Comparison of ENCODE assay signal across 24 cellular contexts in genomic region chrX:30388325-30388724, GRCh38.
"Had no signal": no experiment of that assay in that cellular context is flagged by ENCODE, and none has a peak within 500 bp of the region (broad histone marks: within the 10 kb centered on the region; RNA-seq: fewer than 3 reads in every experiment).

No MANE protein-coding gene starts in this region.

- H3K27ac ChIP-seq: coronary artery, dorsolateral prefrontal cortex, esophagus squamous epithelium, gastrocnemius medialis, heart right ventricle, left lung, lower lobe of right lung had no signal

- H3K9me3 ChIP-seq: esophagus squamous epithelium, gastrocnemius medialis, heart right ventricle, left lung, lower lobe of right lung, mucosa of descending colon had no signal

- DNase-seq: dermis blood vessel endothelial cell; dorsolateral prefrontal cortex; effector CD4-positive, alpha-beta T cell; effector memory CD4-positive, alpha-beta T cell; esophagus squamous epithelium; foreskin fibroblast; foreskin melanocyte; gastrocnemius medialis; glutamatergic neuron; head of caudate nucleus; heart right ventricle; hippocampal formation; left cardiac atrium; left lung; left ventricle myocardium superior; lower lobe of right lung; mesenchymal stem cell; mucosa of descending colon; naive B cell; naive thymus-derived CD8-positive, alpha-beta T cell had no signal

- ATAC-seq: esophagus mucosa; gastrocnemius medialis; heart right ventricle; left cardiac atrium; left lung; left ventricle myocardium superior; lower lobe of right lung; mucosa of descending colon; naive thymus-derived CD8-positive, alpha-beta T cell had no signal

- H3K36me3 ChIP-seq: esophagus squamous epithelium, gastrocnemius medialis, heart right ventricle, left lung, lower lobe of right lung had no signal

- FAIRE-seq: islet of Langerhans, keratinocyte had no signal

- H3K27me3 ChIP-seq: esophagus squamous epithelium, gastrocnemius medialis, heart right ventricle, left lung had no signal

- H3K4me3 ChIP-seq: coronary artery, dorsolateral prefrontal cortex, esophagus squamous epithelium, gastrocnemius medialis, heart right ventricle, left lung, lower lobe of right lung, mucosa of descending colon had no signal

- H3K4me1 ChIP-seq: esophagus squamous epithelium, gastrocnemius medialis, heart right ventricle, left lung, lower lobe of right lung had no signal
